15 cellular contexts compared by ENCODE assay signal in genomic region chr17:21702029-21702428, GRCh38. TPM values are rescaled to one million over a fixed set of nuclear protein-coding genes. Genes with fewer than 3 reads are reported as not detected.
"Had no signal": no experiment of that assay in that cellular context is flagged by ENCODE, and none has a peak within 500 bp of the region (broad histone marks: within the 10 kb centered on the region; RNA-seq: fewer than 3 reads in every experiment).

No MANE protein-coding gene starts in this region.

RNA-seq across cellular contexts. Expression of gene KCNJ18, which starts 9.7 kb away (rescaled TPM):
- total RNA-seq: activated B cell treated with CpG ODN at 0.5 μM for 24 hours; activated CD4-positive, alpha-beta memory T cell treated with anti-CD3 and anti-CD28 coated beads for 36 hours; activated CD4-positive, alpha-beta memory T cell treated with anti-CD3 and anti-CD28 coated beads, Interleukin-2, amount 10 ng/mL, durations not matched to agents 7 days and 5 days; activated CD4-positive, alpha-beta T cell treated with anti-CD3 and anti-CD28 coated beads for 36 hours; activated CD4-positive, alpha-beta T cell treated with anti-CD3 and anti-CD28 coated beads, Interleukin-2, amount 10 ng/mL, durations not matched to agents 24 days and 14 days; activated CD4-positive, alpha-beta T cell treated with anti-CD3 and anti-CD28 coated beads, Interleukin-2, amount 10 ng/mL, durations not matched to agents 7 days and 5 days; activated CD8-positive, alpha-beta memory T cell treated with anti-CD3 and anti-CD28 coated beads for 36 hours; activated CD8-positive, alpha-beta memory T cell treated with anti-CD3 and anti-CD28 coated beads, Interleukin-2, amount 10 ng/mL, durations not matched to agents 7 days and 5 days; activated CD8-positive, alpha-beta T cell treated with anti-CD3 and anti-CD28 coated beads for 36 hours; activated CD8-positive, alpha-beta T cell treated with anti-CD3 and anti-CD28 coated beads, Interleukin-2, amount 10 ng/mL, durations not matched to agents 7 days and 5 days; T-cell; T-helper 1 cell treated with Interleukin-12 subunit alpha and Interleukin-12 subunit beta and Interleukin-4 antibody, amounts not matched to agents 30 ng/mL and 1 ng/mL, for 36 hours; T-helper 17 cell; T-helper 2 cell treated with Interferon-gamma antibody and Interleukin-4, amounts not matched to agents 100 ng/mL and 5 ng/mL, for 36 hours; WTC11 had no signal
